32 cellular contexts compared by ENCODE assay signal in the genomic region with DNA sequence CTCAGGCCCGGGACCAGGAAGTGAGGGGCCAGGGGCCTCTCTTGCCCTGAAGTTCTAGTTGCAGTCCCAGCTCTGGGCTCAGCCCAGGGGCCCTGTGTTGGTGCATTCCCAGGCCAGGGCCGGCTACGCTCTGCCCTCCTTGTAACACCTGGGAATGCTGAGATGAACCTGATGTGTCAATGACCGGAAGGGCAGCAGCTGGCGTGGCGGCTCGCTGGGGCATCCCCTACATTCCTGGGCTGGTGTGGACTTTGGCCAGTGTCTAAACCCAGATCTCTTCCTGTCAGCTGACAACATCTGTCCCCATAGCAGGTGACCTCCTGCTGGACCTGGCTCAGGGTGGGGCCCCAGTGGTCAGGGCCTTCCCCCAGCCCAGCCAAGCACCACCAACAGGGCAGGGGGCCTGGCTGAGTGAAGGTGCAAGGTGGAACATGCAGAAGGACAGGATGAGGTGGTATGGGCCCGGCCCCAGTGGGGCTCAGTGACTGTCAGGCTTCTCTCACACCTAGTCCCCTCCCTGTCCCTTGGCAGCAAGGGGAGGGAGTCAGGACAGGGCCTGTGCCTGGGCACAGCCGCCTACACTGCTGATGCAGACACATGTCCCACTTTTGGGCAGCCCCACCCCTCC. TPM values are rescaled to one million over a fixed set of nuclear protein-coding genes. Genes with fewer than 3 reads are reported as not detected.
A peak's percentile ranks its signal among the peaks of the same experiment; 100 is the strongest.
DNase-seq lines count a peak whose midpoint lies in the region; ATAC-seq, FAIRE-seq and TF ChIP-seq lines count a peak whose summit lies in the region.
"Had no signal": no experiment of that assay in that cellular context is flagged by ENCODE, and none has a peak within 500 bp of the region (broad histone marks: within the 10 kb centered on the region; RNA-seq: fewer than 3 reads in every experiment).

No MANE protein-coding gene starts in this region.

- no peak overlapping the region for H3K27ac Mint-ChIP-seq in glutamatergic neuron (ENCODE audit: unreplicated experiment)
- H3K27ac Mint-ChIP-seq: activated naive CD4-positive, alpha-beta T cell treated with anti-CD3 and anti-CD28 coated beads, Interleukin-2, amount 50 U/mL, for 72 hours; activated T-helper 17 cell treated with anti-CD3 and anti-CD28 coated beads, Interleukin-2, amount 50 U/mL, for 72 hours; nephron progenitor cell had no signal

- no peak for FAIRE-seq in small intestine (lab: Jason Lieb, UNC)
- FAIRE-seq: endothelial cell of umbilical vein, GM18507, H1 had no signal

- ATAC-seq in left colon = peak; percentile 88
- ATAC-seq in activated T-cell treated with anti-CD3 and anti-CD28 coated beads, Interleukin-2, amount 50 U/mL, for 4 hours = no peak
- ATAC-seq: activated naive CD4-positive, alpha-beta T cell treated with anti-CD3 and anti-CD28 coated beads, Interleukin-2, amount 50 U/mL, for 72 hours; activated T-helper 17 cell treated with anti-CD3 and anti-CD28 coated beads, Interleukin-2, amount 50 U/mL, for 72 hours had no signal

- H3K27me3 Mint-ChIP-seq in activated T-cell treated with anti-CD3 and anti-CD28 coated beads, Interleukin-2, amount 50 U/mL, for 4 hours (ENCODE audit: low read depth) = no peaks in the 10 kb centered on the region
- peaks cover 2% of the 10 kb centered on the region for H3K27me3 Mint-ChIP-seq in glutamatergic neuron (ENCODE audit: unreplicated experiment)
- H3K27me3 Mint-ChIP-seq: activated T-helper 17 cell treated with anti-CD3 and anti-CD28 coated beads, Interleukin-2, amount 50 U/mL, for 72 hours; CD4-positive, alpha-beta memory T cell had no signal

- peaks cover 14% of the 10 kb centered on the region for H3K4me1 Mint-ChIP-seq in activated T-cell treated with anti-CD3 and anti-CD28 coated beads, Interleukin-2, amount 50 U/mL, for 4 hours (ENCODE audit: low read depth)
- peaks cover 4% of the 10 kb centered on the region for H3K4me1 Mint-ChIP-seq in glutamatergic neuron (ENCODE audit: low read depth, unreplicated experiment)

- peaks cover 9% of the 10 kb centered on the region for H3K36me3 Mint-ChIP-seq in activated T-cell treated with anti-CD3 and anti-CD28 coated beads, Interleukin-2, amount 50 U/mL, for 4 hours (ENCODE audit: insufficient read depth)
- no peaks in the 10 kb centered on the region for H3K36me3 Mint-ChIP-seq in glutamatergic neuron (ENCODE audit: unreplicated experiment)

- H3K27ac ChIP-seq in RWPE1 = peak overlapping the region; percentile 80
- H3K27ac ChIP-seq in small intestine (ENCODE audit: low read depth in 1 of 2, low read length in 1 of 2) = peak overlapping the region; percentile 15 to 89
- H3K27ac ChIP-seq: dorsolateral prefrontal cortex, parathyroid adenoma, upper lobe of left lung, WERI-Rb-1 had no signal

- intact Hi-C loops in left colon (cut with DNase I, micrococcal nuclease) = no loop called here

- DNase-seq in DMS53 treated with DMSO at 0.1 percent for 48 hours (lab: John Stamatoyannopoulos, UW; ENCODE audit: unreplicated experiment) = peak; percentile 21
- DNase-seq in RWPE1 (ENCODE audit: low spot score) = no peak
- DNase-seq in left colon = peak; percentile 81 to 88
- DNase-seq in small intestine = peak; percentile 93
- DNase-seq in effector CD8-positive, alpha-beta T cell (lab: John Stamatoyannopoulos, UW) = no peak
- DNase-seq in activated T-cell treated with anti-CD3 and anti-CD28 coated beads, Interleukin-2, amount 50 U/mL, for 4 hours = no peak
- no peak for DNase-seq in glutamatergic neuron
- DNase-seq in SIG-M5 treated with dmso at 0.1 percent for 504 hours (lab: John Stamatoyannopoulos, UW; ENCODE audit: unreplicated experiment) = no peak
- DNase-seq: activated CD4-positive, alpha-beta T cell treated with anti-CD3 and anti-CD28 coated beads, Interleukin-2, amount 50 U/mL, for 1 hour; aorta; caudate nucleus; CD4-positive, alpha-beta memory T cell; DMS79; dorsolateral prefrontal cortex; GF-D8; head of caudate nucleus; Karpas-422; midbrain; MV-4-11; NCI-H2171 treated with DMSO at 0.1 percent for 48 hours; NCI-H524; nephron progenitor cell; NK-92 treated with Interleukin-12 subunit alpha and Interleukin-12 subunit beta, amount 100 ng/mL, for 24 hours; WERI-Rb-1 had no signal

- peaks cover 0 to 3% of the 10 kb centered on the region in 2 donors for H3K4me1 ChIP-seq in small intestine (ENCODE audit: control insufficient read depth in 2 of 2, insufficient read depth in 1 of 2, low read depth in 1 of 2, low read length in 1 of 2)
- H3K4me1 ChIP-seq: parathyroid adenoma had no signal

- 40 to 69% (median 44%) methylated on average over 9 of the region's 9 CpGs for WGBS in small intestine, 3 donors

- H3K4me3 ChIP-seq in small intestine (ENCODE audit: low read depth in 1 of 2, low read length in 2 of 2) = no peak overlapping the region
- H3K4me3 ChIP-seq: dorsolateral prefrontal cortex, upper lobe of left lung had no signal

- POLR2A ChIA-PET in RWPE1 (lab: Yijun Ruan, JAX; ENCODE audit: low non-redundant PET) = no interaction called here

- no peaks in the 10 kb centered on the region for H3K9me3 ChIP-seq in small intestine (ENCODE audit: control insufficient read depth, low read depth)
- H3K9me3 ChIP-seq: upper lobe of left lung had no signal

- CTCF ChIA-PET in RWPE1 (lab: Yijun Ruan, JAX) = no interaction called here

- no peak for TF ChIP-seq CTCF in RWPE1 (conservative IDR thresholded peaks at IDR 0.05; ENCODE audit: low read depth)
- no peak for TF ChIP-seq CTCF in glutamatergic neuron (IDR thresholded peaks at IDR 0.05; ENCODE audit: partially characterized antibody, unreplicated experiment)

- no peaks in the 10 kb centered on the region for H3K9me3 Mint-ChIP-seq in activated T-cell treated with anti-CD3 and anti-CD28 coated beads, Interleukin-2, amount 50 U/mL, for 4 hours
- H3K9me3 Mint-ChIP-seq in glutamatergic neuron (ENCODE audit: unreplicated experiment) = no peaks in the 10 kb centered on the region
- H3K9me3 Mint-ChIP-seq: activated naive CD4-positive, alpha-beta T cell treated with anti-CD3 and anti-CD28 coated beads, Interleukin-2, amount 50 U/mL, for 72 hours; activated T-helper 17 cell treated with anti-CD3 and anti-CD28 coated beads, Interleukin-2, amount 50 U/mL, for 72 hours; CD4-positive, alpha-beta memory T cell; nephron progenitor cell had no signal

- peaks cover 0 to 9% of the 10 kb centered on the region in 2 donors for H3K36me3 ChIP-seq in small intestine (ENCODE audit: control insufficient read depth in 2 of 2, insufficient read depth in 2 of 2, low read length in 2 of 2)
- H3K36me3 ChIP-seq: upper lobe of left lung, WERI-Rb-1 had no signal

- no peak overlapping the region for H3K4me3 Mint-ChIP-seq in activated T-cell treated with anti-CD3 and anti-CD28 coated beads, Interleukin-2, amount 50 U/mL, for 4 hours
- H3K4me3 Mint-ChIP-seq in glutamatergic neuron (ENCODE audit: unreplicated experiment) = no peak overlapping the region
- H3K4me3 Mint-ChIP-seq: activated T-helper 17 cell treated with anti-CD3 and anti-CD28 coated beads, Interleukin-2, amount 50 U/mL, for 72 hours; CD4-positive, alpha-beta memory T cell; nephron progenitor cell had no signal

- H3K27me3 ChIP-seq in small intestine (ENCODE audit: control insufficient read depth in 2 of 2, insufficient read depth in 2 of 2, low read length in 2 of 2) = no peaks in the 10 kb centered on the region
- H3K27me3 ChIP-seq: dorsolateral prefrontal cortex, upper lobe of left lung had no signal

RNA-seq across cellular contexts. Expression of a gene that starts 15.9 kb away (rescaled TPM):
- total RNA-seq in left colon (10 to 100 TPM; 29.7 to 34.7 TPM), glutamatergic neuron (ENCODE audit: unreplicated experiment) (2.0 TPM)
- 10 to 100 TPM; 17.1 to 37.3 (median 23.0) TPM for polyA plus RNA-seq in small intestine
- total RNA-seq in activated T-cell treated with anti-CD3 and anti-CD28 coated beads, Interleukin-2, amount 50 U/mL, for 4 hours = 10 to 100 TPM; 27.0 to 31.9 (median 31.9) TPM

RNA-seq across cellular contexts. Expression of a gene that starts 36.7 kb away (rescaled TPM):
- total RNA-seq in left colon (under 1 TPM in 1 of 2 donors, not detected in 1; 0.31 TPM), glutamatergic neuron (ENCODE audit: unreplicated experiment) (not detected)
- under 1 TPM in 2 of 3 donors, not detected in 1; 0.09 to 0.27 TPM for polyA plus RNA-seq in small intestine
- total RNA-seq in activated T-cell treated with anti-CD3 and anti-CD28 coated beads, Interleukin-2, amount 50 U/mL, for 4 hours = not detected
- total RNA-seq: activated naive CD4-positive, alpha-beta T cell treated with anti-CD3 and anti-CD28 coated beads, Interleukin-2, amount 50 U/mL, for 72 hours; activated T-helper 17 cell treated with anti-CD3 and anti-CD28 coated beads, Interleukin-2, amount 50 U/mL, for 72 hours; aorta; CD4-positive, alpha-beta memory T cell; endothelial cell of umbilical vein; T-helper 2 cell treated with Interferon-gamma antibody and Interleukin-4, amounts not matched to agents 100 ng/mL and 5 ng/mL, for 36 hours; upper lobe of left lung had no signal
- polyA plus RNA-seq: endothelial cell of umbilical vein had no signal

RNA-seq across cellular contexts. Expression of a gene that starts 58.1 kb away (rescaled TPM):
- total RNA-seq in left colon = 1 to 10 TPM in 1 of 2 donors, under 1 TPM in 1; 0.79 to 1.5 TPM
- 1 to 10 TPM in 2 of 3 donors, not detected in 1; 5.9 to 8.1 TPM for polyA plus RNA-seq in small intestine
- 1 to 10 TPM; 5.7 to 6.8 (median 6.0) TPM for total RNA-seq in activated T-cell treated with anti-CD3 and anti-CD28 coated beads, Interleukin-2, amount 50 U/mL, for 4 hours
- total RNA-seq in glutamatergic neuron (ENCODE audit: unreplicated experiment) = 0.64 TPM

Comparison
In these comparisons a context has a peak if more than half of its experiments do, and no peak if none do; other contexts are left out.
1. DNase-seq: peak in DMS53 treated with DMSO at 0.1 percent for 48 hours (single experiment), left colon (2 of 2) and small intestine (single experiment); none in RWPE1 (single experiment), effector CD8-positive, alpha-beta T cell (single experiment), activated T-cell treated with anti-CD3 and anti-CD28 coated beads, Interleukin-2, amount 50 U/mL, for 4 hours (single experiment), glutamatergic neuron (single experiment) and SIG-M5 treated with dmso at 0.1 percent for 504 hours (single experiment).